In genomic region chr10:12807096-12807755, GRCh38 we compare ENCODE assay signal across 17 cellular contexts.
"Had no signal": no experiment of that assay in that cellular context is flagged by ENCODE, and none has a peak within 500 bp of the region (broad histone marks: within the 10 kb centered on the region; RNA-seq: fewer than 3 reads in every experiment).

No MANE protein-coding gene starts in this region.

- H3K27ac ChIP-seq: coronary artery, gastrocnemius medialis, neutrophil, prostate gland, suprapubic skin, VCaP had no signal

- H3K27me3 ChIP-seq: gastrocnemius medialis, neutrophil, suprapubic skin had no signal

- ATAC-seq: activated CD4-positive, alpha-beta T cell treated with anti-CD3 and anti-CD28 coated beads for 36 hours; activated T-cell treated with anti-CD3 and anti-CD28 coated beads, Interleukin-2, amount 50 U/mL, for 72 hours; gastrocnemius medialis had no signal

- H3K27ac Mint-ChIP-seq: activated CD4-positive, alpha-beta memory T cell treated with anti-CD3 and anti-CD28 coated beads, Interleukin-2, amount 10 ng/mL, durations not matched to agents 7 days and 5 days; activated CD4-positive, alpha-beta T cell treated with anti-CD3 and anti-CD28 coated beads for 36 hours; activated T-cell treated with anti-CD3 and anti-CD28 coated beads, Interleukin-2, amount 50 U/mL, for 72 hours had no signal

- H3K4me1 ChIP-seq: gastrocnemius medialis, prostate gland, suprapubic skin had no signal

- H3K27me3 Mint-ChIP-seq: activated CD4-positive, alpha-beta memory T cell treated with anti-CD3 and anti-CD28 coated beads, Interleukin-2, amount 10 ng/mL, durations not matched to agents 7 days and 5 days; activated CD4-positive, alpha-beta T cell treated with anti-CD3 and anti-CD28 coated beads for 36 hours had no signal

- H3K36me3 ChIP-seq: gastrocnemius medialis, neutrophil, prostate gland, suprapubic skin had no signal

- FAIRE-seq: endothelial cell of umbilical vein, keratinocyte had no signal

- H3K9me3 Mint-ChIP-seq: activated CD4-positive, alpha-beta memory T cell treated with anti-CD3 and anti-CD28 coated beads, Interleukin-2, amount 10 ng/mL, durations not matched to agents 7 days and 5 days; activated T-cell treated with anti-CD3 and anti-CD28 coated beads, Interleukin-2, amount 50 U/mL, for 72 hours had no signal

- DNase-seq: activated CD4-positive, alpha-beta memory T cell treated with anti-CD3 and anti-CD28 coated beads, Interleukin-2, amount 10 ng/mL, durations not matched to agents 7 days and 5 days; activated CD4-positive, alpha-beta T cell treated with anti-CD3 and anti-CD28 coated beads for 36 hours; activated CD8-positive, alpha-beta memory T cell treated with anti-CD3 and anti-CD28 coated beads, Interleukin-2, amount 50 U/mL, for 4 hours; activated naive CD4-positive, alpha-beta T cell; activated T-cell treated with anti-CD3 and anti-CD28 coated beads, Interleukin-2, amount 50 U/mL, for 72 hours; aorta; effector CD4-positive, alpha-beta T cell; gastrocnemius medialis; stimulated activated CD4-positive, alpha-beta T cell treated with anti-CD3 and anti-CD28 coated beads, Interleukin-2, amount 100 ng/mL, for 24 hours; stimulated activated naive CD4-positive, alpha-beta T cell treated with Interleukin-2 at 50 U/mL for 16 hours had no signal

- H3K9me3 ChIP-seq: gastrocnemius medialis, neutrophil, prostate gland, suprapubic skin had no signal

- H3K4me1 Mint-ChIP-seq: activated CD4-positive, alpha-beta memory T cell treated with anti-CD3 and anti-CD28 coated beads, Interleukin-2, amount 10 ng/mL, durations not matched to agents 7 days and 5 days; activated CD4-positive, alpha-beta T cell treated with anti-CD3 and anti-CD28 coated beads for 36 hours had no signal

- H3K4me3 ChIP-seq: coronary artery, gastrocnemius medialis, prostate gland, suprapubic skin had no signal

- H3K4me3 Mint-ChIP-seq: activated CD4-positive, alpha-beta memory T cell treated with anti-CD3 and anti-CD28 coated beads, Interleukin-2, amount 10 ng/mL, durations not matched to agents 7 days and 5 days; activated CD4-positive, alpha-beta T cell treated with anti-CD3 and anti-CD28 coated beads for 36 hours; activated T-cell treated with anti-CD3 and anti-CD28 coated beads, Interleukin-2, amount 50 U/mL, for 72 hours had no signal
